Comparison of ENCODE assay signal across 18 cellular contexts in the genomic region with DNA sequence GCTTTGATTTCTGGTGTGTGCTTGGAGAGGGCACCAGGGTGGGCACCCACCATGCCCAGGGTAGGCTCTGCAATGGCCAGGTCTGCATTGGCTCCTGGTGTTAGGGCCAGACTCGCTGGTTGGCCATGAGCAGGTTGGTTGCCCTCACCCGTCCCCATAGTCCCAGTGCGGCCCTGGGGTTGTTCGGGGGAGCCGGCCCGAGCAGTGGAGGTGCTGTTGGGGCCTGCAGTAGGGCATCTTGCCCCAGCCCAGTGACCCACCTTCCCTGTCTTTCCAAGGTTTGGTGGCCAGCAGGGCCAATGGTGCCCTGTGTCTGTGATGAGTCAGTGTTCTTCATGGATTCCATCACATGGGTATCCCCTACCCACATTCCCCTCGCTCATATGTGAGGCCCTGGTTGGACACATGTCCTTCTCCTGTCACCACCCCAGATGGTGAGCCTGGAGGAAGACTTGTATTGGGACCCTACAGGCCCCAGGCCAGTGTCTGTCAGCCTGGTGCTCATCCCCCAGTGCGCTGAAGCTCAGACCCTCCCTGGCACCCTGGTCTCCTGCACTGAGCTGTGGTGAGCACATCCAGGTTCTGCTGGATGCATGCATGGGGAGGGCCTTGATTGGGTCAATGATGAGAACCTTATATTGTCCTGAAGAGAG.
A peak's percentile ranks its signal among the peaks of the same experiment; 100 is the strongest.
DNase-seq lines count a peak whose midpoint lies in the region; ATAC-seq and TF ChIP-seq lines count a peak whose summit lies in the region.
"Had no signal": no experiment of that assay in that cellular context is flagged by ENCODE, and none has a peak within 500 bp of the region (broad histone marks: within the 10 kb centered on the region; RNA-seq: fewer than 3 reads in every experiment).

No MANE protein-coding gene starts in this region.

- H3K4me3 ChIP-seq in neuronal stem cell (ENCODE audit: low read length in 2 of 2) (no peak overlapping the region), upper lobe of right lung (no peak overlapping the region)
- H3K4me3 ChIP-seq: ascending aorta, smooth muscle cell, tibial nerve had no signal

- no peak overlapping the region for H4K91ac ChIP-seq in neuronal stem cell (ENCODE audit: low read depth, low read length, poor library complexity)

- H3K9ac ChIP-seq in neuronal stem cell (ENCODE audit: low read depth, low read length, poor library complexity): no peak overlapping the region

- TF ChIP-seq CTCF in chondrocyte (IDR thresholded peaks at IDR 0.05): no peak
- TF ChIP-seq CTCF in upper lobe of right lung (IDR thresholded peaks at IDR 0.05): no peak

- H3K18ac ChIP-seq in neuronal stem cell (ENCODE audit: low read length): no peak overlapping the region

- no peaks in the 10 kb centered on the region for H3K36me3 ChIP-seq in neuronal stem cell (replicated peaks in 1 of 2; ENCODE audit: control insufficient read depth in 2 of 2, insufficient read depth in 2 of 2, low read length in 2 of 2)
- no peaks in the 10 kb centered on the region for H3K36me3 ChIP-seq in upper lobe of right lung
- H3K36me3 ChIP-seq: ascending aorta, tibial nerve had no signal

- no peak overlapping the region for H2BK120ac ChIP-seq in neuronal stem cell (ENCODE audit: low read depth, low read length)

- H3K14ac ChIP-seq in neuronal stem cell (ENCODE audit: low read length): no peak overlapping the region

- no peak overlapping the region for H2BK15ac ChIP-seq in neuronal stem cell (ENCODE audit: low read length)

- no peak overlapping the region for H2AFZ ChIP-seq in neuronal stem cell (ENCODE audit: low read length)

- no peaks in the 10 kb centered on the region for H3K4me1 Mint-ChIP-seq in chondrocyte (ENCODE audit: low read depth)

- no peak overlapping the region for H3K23ac ChIP-seq in neuronal stem cell (ENCODE audit: low read depth, low read length, poor library complexity)

- peak; percentile 30 for DNase-seq in activated effector memory CD4-positive, alpha-beta T cell treated with anti-CD3 and anti-CD28 coated beads, Interleukin-2, amount 50 U/mL, for 16 hours
- no peak for DNase-seq in activated effector memory CD4-positive, alpha-beta T cell treated with Interleukin-2 at 50 U/mL for 16 hours
- DNase-seq in chondrocyte (ENCODE audit: low spot score) (peak; percentile 84), neuronal stem cell (ENCODE audit: low spot score) (no peak), upper lobe of right lung (peak; percentile 54)
- DNase-seq: activated CD4-positive, alpha-beta T cell treated with anti-CD3 and anti-CD28 coated beads for 48 hours; DMS53; NCI-H2029 treated with DMSO at 0.1 percent for 48 hours; NCI-H526 treated with DMSO at 0.1 percent for 48 hours; nucleus accumbens; PC-3 had no signal

- H2AK5ac ChIP-seq in neuronal stem cell (ENCODE audit: low read depth, low read length): no peak overlapping the region

- H3K4me1 ChIP-seq in neuronal stem cell (ENCODE audit: control insufficient read depth in 2 of 2, insufficient read depth in 1 of 2, low read depth in 1 of 2, low read length in 2 of 2): no peaks in the 10 kb centered on the region
- H3K4me1 ChIP-seq in upper lobe of right lung: no peaks in the 10 kb centered on the region
- H3K4me1 ChIP-seq: ascending aorta, tibial nerve had no signal

- H3K27ac Mint-ChIP-seq in chondrocyte (ENCODE audit: unreplicated experiment): no peak overlapping the region

- peaks cover 4 to 27% of the 10 kb centered on the region in 2 donors for H3K9me3 ChIP-seq in neuronal stem cell (replicated peaks in 1 of 2; ENCODE audit: control insufficient read depth in 2 of 2, insufficient read depth in 1 of 2, low read depth in 1 of 2, low read length in 2 of 2)
- H3K9me3 ChIP-seq in upper lobe of right lung: no peaks in the 10 kb centered on the region

- H3K4ac ChIP-seq in neuronal stem cell (ENCODE audit: low read length): no peak overlapping the region

- intact Hi-C loops in upper lobe of right lung (cut with DNase I): no loop called here

- H3K4me2 ChIP-seq in neuronal stem cell (ENCODE audit: insufficient read depth, low read length, poor library complexity, severe bottlenecking): no peak overlapping the region
- H3K4me2 ChIP-seq: smooth muscle cell had no signal

- H3K9me3 Mint-ChIP-seq in chondrocyte (ENCODE audit: low read depth): peaks cover 19% of the 10 kb centered on the region

- no peaks in the 10 kb centered on the region for H3K27me3 ChIP-seq in neuronal stem cell (ENCODE audit: control insufficient read depth in 3 of 3, insufficient read depth in 3 of 3, low read depth in 1 of 3, low read length in 3 of 3)
- H3K27me3 ChIP-seq in upper lobe of right lung: no peaks in the 10 kb centered on the region
- H3K27me3 ChIP-seq: ascending aorta, tibial nerve had no signal

- H3K27me3 Mint-ChIP-seq in chondrocyte (ENCODE audit: low read depth): no peaks in the 10 kb centered on the region

- H4K8ac ChIP-seq in neuronal stem cell (ENCODE audit: low read depth, low read length): no peak overlapping the region

- ATAC-seq in upper lobe of right lung (no peak), HG03108 (IDR thresholded peaks at IDR 0.05; ENCODE audit: unreplicated experiment) (no peak), GM21515 (IDR thresholded peaks at IDR 0.05; ENCODE audit: unreplicated experiment) (no peak), GM18502 (IDR thresholded peaks at IDR 0.05; ENCODE audit: poor library complexity, unreplicated experiment) (no peak)
- ATAC-seq: PC-3 had no signal

- no peak overlapping the region for H3K4me3 Mint-ChIP-seq in chondrocyte (ENCODE audit: unreplicated experiment)

- no peak overlapping the region for H2BK12ac ChIP-seq in neuronal stem cell (ENCODE audit: low read length)

- H3K36me3 Mint-ChIP-seq in chondrocyte (ENCODE audit: low read depth): no peaks in the 10 kb centered on the region

- no CpG with 5 or more reads among the region's 8 CpGs for WGBS in neuronal stem cell (ENCODE audit: extremely low coverage in 2 of 2, insufficient read length in 2 of 2, insufficient replicate concordance in 1 of 2), 2 donors

- peak overlapping the region; percentile 24 for H2BK5ac ChIP-seq in neuronal stem cell (ENCODE audit: low read length)

- no peak overlapping the region for H3K27ac ChIP-seq in neuronal stem cell (replicated peaks; ENCODE audit: low read length)
- H3K27ac ChIP-seq in upper lobe of right lung: no peak overlapping the region
- H3K27ac ChIP-seq: ascending aorta, HL-60, tibial nerve had no signal

- H3K79me1 ChIP-seq in neuronal stem cell (ENCODE audit: low read depth, low read length): peaks cover 2% of the 10 kb centered on the region

Comparison
In these comparisons a context has a peak if more than half of its experiments do, and no peak if none do; other contexts are left out.
1. DNase-seq: peak in activated effector memory CD4-positive, alpha-beta T cell treated with anti-CD3 and anti-CD28 coated beads, Interleukin-2, amount 50 U/mL, for 16 hours (single experiment), chondrocyte (single experiment) and upper lobe of right lung (single experiment); none in activated effector memory CD4-positive, alpha-beta T cell treated with Interleukin-2 at 50 U/mL for 16 hours (single experiment) and neuronal stem cell (single experiment).